Comparison of ENCODE assay signal across 9 cellular contexts in genomic region chr11:46279393-46280099, GRCh38. TPM values are rescaled to one million over a fixed set of nuclear protein-coding genes. Genes with fewer than 3 reads are reported as not detected.
DNase-seq lines count a peak whose midpoint lies in the region; ATAC-seq and TF ChIP-seq lines count a peak whose summit lies in the region.
"Had no signal": no experiment of that assay in that cellular context is flagged by ENCODE, and none has a peak within 500 bp of the region (broad histone marks: within the 10 kb centered on the region; RNA-seq: fewer than 3 reads in every experiment).

No MANE protein-coding gene starts in this region.

- H3K9me3 Mint-ChIP-seq in CD8-positive, alpha-beta T cell: no peaks in the 10 kb centered on the region
- H3K9me3 Mint-ChIP-seq in effector memory CD8-positive, alpha-beta T cell: peaks cover 0 to 1% of the 10 kb centered on the region in 2 donors

- no peak for TF ChIP-seq CTCF in RWPE1 (conservative IDR thresholded peaks at IDR 0.05; ENCODE audit: low read depth)
- TF ChIP-seq CTCF in CD8-positive, alpha-beta T cell (IDR thresholded peaks at IDR 0.05): no peak
- TF ChIP-seq CTCF in ascending aorta (IDR thresholded peaks at IDR 0.05): no peak

- DNase-seq in DMS 273 (lab: John Stamatoyannopoulos, UW; ENCODE audit: unreplicated experiment) (peak; percentile 84), RWPE1 (ENCODE audit: low spot score) (no peak), glomerular visceral epithelial cell (ENCODE audit: extremely low spot score) (peak; percentile 40), posterior cingulate gyrus (peak; percentile 42 to 93 (median 63)), ascending aorta (ENCODE audit: low spot score in 2 of 2) (no peak), occipital lobe (lab: John Stamatoyannopoulos, UW) (no peak)
- DNase-seq in CD8-positive, alpha-beta T cell: no peak
- DNase-seq in effector memory CD8-positive, alpha-beta T cell: no peak

- no peaks in the 10 kb centered on the region for H3K36me3 Mint-ChIP-seq in CD8-positive, alpha-beta T cell
- no peaks in the 10 kb centered on the region for H3K36me3 Mint-ChIP-seq in effector memory CD8-positive, alpha-beta T cell (ENCODE audit: insufficient read depth)

- H3K27ac ChIP-seq in RWPE1: peak overlapping the region; percentile 53
- H3K27ac ChIP-seq in CD8-positive, alpha-beta T cell (ENCODE audit: low read depth, low read length): no peak overlapping the region
- H3K27ac ChIP-seq in ascending aorta: no peak overlapping the region
- H3K27ac ChIP-seq: epithelial cell of prostate had no signal

- peaks cover 23% of the 10 kb centered on the region for H3K4me1 Mint-ChIP-seq in CD8-positive, alpha-beta T cell (ENCODE audit: low read depth)
- peaks cover 4 to 7% of the 10 kb centered on the region in 2 donors for H3K4me1 Mint-ChIP-seq in effector memory CD8-positive, alpha-beta T cell (ENCODE audit: low read depth in 2 of 2)

- H3K4me3 ChIP-seq in CD8-positive, alpha-beta T cell (ENCODE audit: low read depth, low read length): no peak overlapping the region
- H3K4me3 ChIP-seq in ascending aorta: peak overlapping the region in 1 of 2 donors; percentile 66

- H3K4me1 ChIP-seq in CD8-positive, alpha-beta T cell (ENCODE audit: insufficient read depth, low read length): peaks cover 20% of the 10 kb centered on the region
- peaks cover 0 to 12% of the 10 kb centered on the region in 2 donors for H3K4me1 ChIP-seq in ascending aorta

- H3K36me3 ChIP-seq in CD8-positive, alpha-beta T cell (ENCODE audit: insufficient read depth, low read length): no peaks in the 10 kb centered on the region
- no peaks in the 10 kb centered on the region for H3K36me3 ChIP-seq in ascending aorta

- peaks cover 10% of the 10 kb centered on the region for H3K27me3 ChIP-seq in CD8-positive, alpha-beta T cell (ENCODE audit: insufficient read depth, low read length)
- H3K27me3 ChIP-seq in ascending aorta: peaks cover 4% of the 10 kb centered on the region

- no peak for ATAC-seq in CD8-positive, alpha-beta T cell
- ATAC-seq in effector memory CD8-positive, alpha-beta T cell (replicated peaks): no peak

- no peak overlapping the region for H3K4me3 Mint-ChIP-seq in CD8-positive, alpha-beta T cell
- H3K4me3 Mint-ChIP-seq in effector memory CD8-positive, alpha-beta T cell: no peak overlapping the region

- POLR2A ChIA-PET in RWPE1 (lab: Yijun Ruan, JAX; ENCODE audit: low non-redundant PET): no interaction called here
- POLR2A ChIA-PET in CD8-positive, alpha-beta T cell (lab: Charles Lee): interaction anchor here (1.1 kb wide), 1 partner anchor 63 kb away, joined by 3 read pairs; no protein-coding TSS in a partner anchor

- CTCF ChIA-PET in RWPE1 (lab: Yijun Ruan, JAX): interaction anchor here (0.6 kb wide), 1 partner anchor 65 kb away, joined by 3 read pairs; no protein-coding TSS in a partner anchor
- CTCF ChIA-PET in CD8-positive, alpha-beta T cell (lab: Charles Lee): interaction anchor here (0.6 to 1.0 kb wide), 2 partner anchors 36 to 72 kb away, joined by 3 read pairs; no protein-coding TSS in a partner anchor

- no peak overlapping the region for H3K27ac Mint-ChIP-seq in CD8-positive, alpha-beta T cell
- no peak overlapping the region for H3K27ac Mint-ChIP-seq in effector memory CD8-positive, alpha-beta T cell

- no peaks in the 10 kb centered on the region for H3K9me3 ChIP-seq in CD8-positive, alpha-beta T cell (ENCODE audit: low read length)
- H3K9me3 ChIP-seq in ascending aorta: no peaks in the 10 kb centered on the region

- peaks cover 35% of the 10 kb centered on the region for H3K27me3 Mint-ChIP-seq in CD8-positive, alpha-beta T cell (ENCODE audit: low read depth)
- peaks cover 53 to 89% of the 10 kb centered on the region in 2 donors for H3K27me3 Mint-ChIP-seq in effector memory CD8-positive, alpha-beta T cell

- intact Hi-C loops in posterior cingulate gyrus (cut with DNase I) (no loop called here), ascending aorta (cut with DNase I) (no loop called here)
- intact Hi-C loops in CD8-positive, alpha-beta T cell (cut with DNase I, micrococcal nuclease): no loop called here

RNA-seq across cellular contexts. Expression of gene CREB3L1, which starts 2.1 kb away (rescaled TPM):
- not detected for total RNA-seq in CD8-positive, alpha-beta T cell
- 11.4 TPM for total RNA-seq in ascending aorta
- 1.2 TPM for total RNA-seq in occipital lobe

Comparison
In these comparisons a context has a peak if more than half of its experiments do, and no peak if none do; other contexts are left out.
1. DNase-seq: peak in DMS 273 (single experiment), glomerular visceral epithelial cell (single experiment) and posterior cingulate gyrus (10 of 10); none in RWPE1 (single experiment), CD8-positive, alpha-beta T cell (0 of 7), ascending aorta (0 of 2), effector memory CD8-positive, alpha-beta T cell (0 of 3) and occipital lobe (single experiment).